ENCODE assay signal across 10 cellular contexts in genomic region chr9:69674741-69675438, GRCh38. TPM values are rescaled to one million over a fixed set of nuclear protein-coding genes. Genes with fewer than 3 reads are reported as not detected.
A peak's percentile ranks its signal among the peaks of the same experiment; 100 is the strongest.
DNase-seq lines count a peak whose midpoint lies in the region; ATAC-seq, FAIRE-seq and TF ChIP-seq lines count a peak whose summit lies in the region.
"Had no signal": no experiment of that assay in that cellular context is flagged by ENCODE, and none has a peak within 500 bp of the region (broad histone marks: within the 10 kb centered on the region; RNA-seq: fewer than 3 reads in every experiment).

No MANE protein-coding gene starts in this region.

- BruUV-seq in endothelial cell of umbilical vein (replicated peaks; lab: Mats Ljungman, UMichigan), result no TSS peak

- POLR2A ChIA-PET in endothelial cell of umbilical vein (lab: Charles Lee), result no interaction called here

- H3K27ac ChIP-seq in endothelial cell of umbilical vein (ENCODE audit: insufficient read depth, low read depth, low read length), result peak overlapping the region; percentile 46
- H3K27ac ChIP-seq in osteoblast (ENCODE audit: low read depth, low read length), result peak overlapping the region; percentile 54
- H3K27ac ChIP-seq: ovary, vagina had no signal

- intact Hi-C loops in endothelial cell of umbilical vein (cut with micrococcal nuclease), result loop anchor here (1.0 to 10.0 kb wide), 8 partner anchors 93 to 740 kb away; partner anchors contain the start of genes KLF9 and SMC5
- intact Hi-C loops in Right ventricle myocardium inferior (cut with DNase I), result loop anchor here (5.0 kb wide), 2 partner anchors 253 to 552 kb away; no protein-coding TSS in a partner anchor

- H3K9ac ChIP-seq in endothelial cell of umbilical vein (replicated peaks; ENCODE audit: extremely low read depth, insufficient read depth, low read length), result no peak overlapping the region

- H3K4me3 ChIP-seq in endothelial cell of umbilical vein (replicated peaks in 1 of 3; ENCODE audit: insufficient read depth in 1 of 3, low read depth in 1 of 3, low read length in 3 of 3) (no peak overlapping the region), osteoblast (ENCODE audit: insufficient read depth, low read length) (no peak overlapping the region), H7 (ENCODE audit: insufficient read depth, low read depth, low read length) (no peak overlapping the region)
- H3K4me3 ChIP-seq: ovary, vagina had no signal

- H2AFZ ChIP-seq in endothelial cell of umbilical vein (ENCODE audit: low read depth, low read length), result peak overlapping the region; percentile 49
- H2AFZ ChIP-seq in osteoblast (ENCODE audit: low read length), result peak overlapping the region; percentile 78

- H3K9me3 ChIP-seq in endothelial cell of umbilical vein (replicated peaks; ENCODE audit: control insufficient read depth, insufficient read depth, low read length), result no peaks in the 10 kb centered on the region
- no peaks in the 10 kb centered on the region for H3K9me3 ChIP-seq in osteoblast (ENCODE audit: low read depth, low read length)
- H3K9me3 ChIP-seq: ovary, vagina had no signal

- peaks cover 36% of the 10 kb centered on the region for H3K4me1 ChIP-seq in endothelial cell of umbilical vein (ENCODE audit: control insufficient read depth, extremely low read depth, insufficient read depth, low read length)
- peaks cover 24% of the 10 kb centered on the region for H3K4me1 ChIP-seq in osteoblast (ENCODE audit: insufficient read depth, low read length)

- no peak for TF ChIP-seq POLR2A in endothelial cell of umbilical vein (IDR thresholded peaks at IDR 0.05; ENCODE audit: low read depth, low read length)

- H3K4me2 ChIP-seq in endothelial cell of umbilical vein (ENCODE audit: insufficient read depth, low read length), result peak overlapping the region; percentile 56
- H3K4me2 ChIP-seq in osteoblast (ENCODE audit: insufficient read depth, low read length), result peak overlapping the region; percentile 69

- dilution Hi-C loops in endothelial cell of umbilical vein (cut with MboI; ENCODE audit: extremely low pct_ligation_motif_present, low sequenced_read_pairs), result no loop called here

- peak; percentile 76 for FAIRE-seq in endothelial cell of umbilical vein (lab: Jason Lieb, UNC)

- TF ChIP-seq CTCF in endothelial cell of umbilical vein (IDR thresholded peaks at IDR 0.05; ENCODE audit: extremely low read depth in 1 of 2, insufficient read depth in 1 of 2, low read depth in 1 of 2, low read length in 2 of 2) (no peak), osteoblast (IDR thresholded peaks at IDR 0.05; ENCODE audit: extremely low read depth, low read depth, low read length) (no peak)

- ATAC-seq in HG03565 (IDR thresholded peaks at IDR 0.05; ENCODE audit: unreplicated experiment), result no peak
- no peak for ATAC-seq in Right ventricle myocardium inferior

- no peaks in the 10 kb centered on the region for H3K9me1 ChIP-seq in endothelial cell of umbilical vein (replicated peaks; ENCODE audit: control insufficient read depth, extremely low read depth, insufficient read depth, low read length)

- H3K27me3 ChIP-seq in endothelial cell of umbilical vein (ENCODE audit: control insufficient read depth in 2 of 2, insufficient read depth in 2 of 2, low read length in 2 of 2), result peaks cover 9 to 14% of the 10 kb centered on the region in 2 experiments
- no peaks in the 10 kb centered on the region for H3K27me3 ChIP-seq in osteoblast (ENCODE audit: insufficient read depth, low read length)
- peaks cover 19% of the 10 kb centered on the region for H3K27me3 ChIP-seq in H7 (ENCODE audit: control insufficient read depth, insufficient read depth, low read length)
- H3K27me3 ChIP-seq: ovary, vagina had no signal

- H3K79me2 ChIP-seq in endothelial cell of umbilical vein (ENCODE audit: control insufficient read depth, insufficient read depth, low read length) (no peaks in the 10 kb centered on the region), osteoblast (ENCODE audit: insufficient read depth, low read length) (peaks cover 3% of the 10 kb centered on the region)

- CTCF ChIA-PET in endothelial cell of umbilical vein (lab: Charles Lee), result interaction anchor here (1.1 to 4.2 kb wide), 2 partner anchors 244 to 256 kb away, joined by 6 to 52 read pairs; no protein-coding TSS in a partner anchor

- no peaks in the 10 kb centered on the region for H3K36me3 ChIP-seq in endothelial cell of umbilical vein (ENCODE audit: control insufficient read depth in 2 of 2, extremely low read depth in 1 of 2, insufficient read depth in 2 of 2, low read length in 2 of 2)
- H3K36me3 ChIP-seq in osteoblast (ENCODE audit: insufficient read depth, low read length), result no peaks in the 10 kb centered on the region
- no peaks in the 10 kb centered on the region for H3K36me3 ChIP-seq in H7 (replicated peaks; ENCODE audit: control insufficient read depth, insufficient read depth, low read length)
- H3K36me3 ChIP-seq: ovary, vagina had no signal

- H4K20me1 ChIP-seq in endothelial cell of umbilical vein (replicated peaks; ENCODE audit: control insufficient read depth, extremely low read depth, insufficient read depth, low read length), result no peaks in the 10 kb centered on the region
- H4K20me1 ChIP-seq in osteoblast (ENCODE audit: insufficient read depth, low read length), result no peaks in the 10 kb centered on the region

- DNase-seq in DMS79 treated with DMSO at 0.1 percent for 48 hours (lab: John Stamatoyannopoulos, UW) (peak; percentile 60), NCI-H446 (lab: John Stamatoyannopoulos, UW) (peak; percentile 7 to 65), endothelial cell of umbilical vein (ENCODE audit: low read depth, low spot score) (peak; percentile 75), osteoblast (ENCODE audit: insufficient read length, low spot score, missing footprints) (peak; percentile 71), NCI-H1436 treated with DMSO at 0.1 percent for 48 hours (lab: John Stamatoyannopoulos, UW) (no peak), H7 (no peak), Right ventricle myocardium inferior (ENCODE audit: missing footprints) (no peak)
- DNase-seq: ovary had no signal

TF ChIP-seq in endothelial cell of umbilical vein, 7 proteins besides CTCF, POLR2A, EP300 and RAD21:
- peak; percentile 84 for TF ChIP-seq FOS (IDR thresholded peaks at IDR 0.05; ENCODE audit: borderline replicate concordance, insufficient read depth, low read length)
- no peak for TF ChIP-seq EZH2 (IDR thresholded peaks at IDR 0.05; ENCODE audit: borderline replicate concordance, low read depth, low read length, severe bottlenecking)
- no peak for TF ChIP-seq MYC (IDR thresholded peaks at IDR 0.05; ENCODE audit: low read depth, low read length)
- peak; percentile 84 for TF ChIP-seq JUN (IDR thresholded peaks at IDR 0.05; ENCODE audit: borderline replicate concordance, insufficient read depth, insufficient read length, low read depth)
- TF ChIP-seq GATA2 (IDR thresholded peaks at IDR 0.05; ENCODE audit: insufficient read depth, insufficient read length, low read depth, low read length), result peak; percentile 52
TF ChIP-seq in endothelial cell of umbilical vein: peak in this region for 3.

RNA-seq across cellular contexts. Expression of gene APBA1, which starts 2.7 kb away (rescaled TPM):
- total RNA-seq in endothelial cell of umbilical vein, result 11.3 and 11.4 TPM in 2 replicates
- 5.0 and 6.1 TPM in 2 replicates for polyA plus RNA-seq in endothelial cell of umbilical vein
- 5.6 and 6.8 TPM in 2 replicates for polyA plus RNA-seq in endothelial cell of umbilical vein (2011; cell fraction: cytosol; rRNA removed)
- 12.9 and 15.3 TPM in 2 replicates for polyA plus RNA-seq in endothelial cell of umbilical vein (2011; cell fraction: nucleus; rRNA removed)
- polyA plus RNA-seq in endothelial cell of umbilical vein (2012), result 1.00 and 1.1 TPM in 2 replicates
- 15.0 and 22.4 TPM in 2 replicates for polyA minus RNA-seq in endothelial cell of umbilical vein
- not detected for polyA minus RNA-seq in endothelial cell of umbilical vein (2011; cell fraction: cytosol; rRNA and poly(A)+ RNA removed)
- polyA minus RNA-seq in endothelial cell of umbilical vein (2011; cell fraction: nucleus; rRNA and poly(A)+ RNA removed), result 23.0 and 30.8 TPM in 2 replicates
- total RNA-seq in osteoblast, result 1.8 and 5.3 TPM in 2 replicates
- total RNA-seq in H7 (2014; rRNA removed; shearing (Covaris generic)), result 0.52 and 0.81 TPM in 2 replicates
- 2.8 TPM for total RNA-seq in Right ventricle myocardium inferior

Comparison
In these comparisons a context has a peak if more than half of its experiments do, and no peak if none do; other contexts are left out.
1. DNase-seq: peak in DMS79 treated with DMSO at 0.1 percent for 48 hours (single experiment), NCI-H446 (2 of 2), endothelial cell of umbilical vein (single experiment) and osteoblast (single experiment); none in NCI-H1436 treated with DMSO at 0.1 percent for 48 hours (single experiment), H7 (single experiment) and Right ventricle myocardium inferior (single experiment).